In the genomic region with DNA sequence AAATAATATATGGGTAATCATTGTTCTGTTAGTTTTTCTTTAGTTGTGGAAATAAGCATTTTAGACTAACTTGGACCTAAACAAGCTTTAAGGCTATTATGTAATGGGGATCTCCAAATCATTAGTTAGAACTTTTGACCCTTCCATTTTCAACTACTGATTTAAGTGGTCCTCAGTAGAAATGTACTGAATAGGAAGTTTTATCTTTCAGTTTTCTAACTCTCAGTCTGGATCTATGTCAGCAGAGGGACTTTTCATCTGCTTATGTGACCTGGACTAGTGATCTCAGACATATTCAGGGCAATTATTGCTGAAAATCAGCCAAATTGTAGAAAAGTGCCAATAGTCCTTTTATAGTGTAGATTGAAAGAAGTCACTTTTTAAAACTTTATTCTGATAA, we compare ENCODE assay signal across 16 cellular contexts. TPM values are rescaled to one million over a fixed set of nuclear protein-coding genes. Genes with fewer than 3 reads are reported as not detected.
DNase-seq lines count a peak whose midpoint lies in the region; ATAC-seq and TF ChIP-seq lines count a peak whose summit lies in the region.
"Had no signal": no experiment of that assay in that cellular context is flagged by ENCODE, and none has a peak within 500 bp of the region (broad histone marks: within the 10 kb centered on the region; RNA-seq: fewer than 3 reads in every experiment).

No MANE protein-coding gene starts in this region.

- no peaks in the 10 kb centered on the region for H3K27me3 ChIP-seq in ascending aorta
- H3K27me3 ChIP-seq: neutrophil, SJSA1, upper lobe of left lung had no signal

- peak overlapping the region; percentile 65 to 76 for H3K27ac ChIP-seq in ascending aorta
- H3K27ac ChIP-seq: KMS-11, neutrophil, SJSA1 had no signal

- peaks cover 0 to 10% of the 10 kb centered on the region in 2 donors for H3K4me1 ChIP-seq in ascending aorta
- H3K4me1 ChIP-seq: SJSA1 had no signal

- ATAC-seq in GM18508 (IDR thresholded peaks at IDR 0.05; ENCODE audit: insufficient read depth, unreplicated experiment), result peak; percentile 71
- ATAC-seq in GM21360 (IDR thresholded peaks at IDR 0.05; ENCODE audit: unreplicated experiment), result peak; percentile 57
- ATAC-seq in HG03025 (IDR thresholded peaks at IDR 0.05; ENCODE audit: low FRiP score, unreplicated experiment), result peak; percentile 59
- ATAC-seq in activated naive CD8-positive, alpha-beta T cell treated with anti-CD3 and anti-CD28 coated beads, Interleukin-2, amount 50 U/mL, for 24 hours, result no peak

- DNase-seq in ascending aorta (ENCODE audit: low spot score in 2 of 2) (no peak), NCI-H1105 treated with DMSO at 0.1 percent for 48 hours (lab: John Stamatoyannopoulos, UW) (no peak), HuH-7 (ENCODE audit: low spot score) (no peak), NOMO-1 treated with DMSO at 0.1 percent for 48 hours (lab: John Stamatoyannopoulos, UW; ENCODE audit: unreplicated experiment) (no peak)
- DNase-seq in activated naive CD8-positive, alpha-beta T cell treated with anti-CD3 and anti-CD28 coated beads, Interleukin-2, amount 50 U/mL, for 24 hours, result no peak
- DNase-seq: activated CD8-positive, alpha-beta memory T cell treated with anti-CD3 and anti-CD28 coated beads for 24 hours; islet precursor cell; NCI-H446; stimulated activated CD4-positive, alpha-beta T cell treated with anti-CD3 and anti-CD28 coated beads, Interleukin-4, amount 100 ng/mL, for 1 hour; upper lobe of left lung had no signal

- H3K4me1 Mint-ChIP-seq in activated naive CD8-positive, alpha-beta T cell treated with anti-CD3 and anti-CD28 coated beads, Interleukin-2, amount 50 U/mL, for 24 hours, result peaks cover 15% of the 10 kb centered on the region

- H3K9me3 ChIP-seq in ascending aorta, result no peaks in the 10 kb centered on the region
- H3K9me3 ChIP-seq: neutrophil, SJSA1, upper lobe of left lung had no signal

- H3K27me3 Mint-ChIP-seq in activated naive CD8-positive, alpha-beta T cell treated with anti-CD3 and anti-CD28 coated beads, Interleukin-2, amount 50 U/mL, for 24 hours, result no peaks in the 10 kb centered on the region

- H3K4me3 ChIP-seq in ascending aorta, result no peak overlapping the region
- H3K4me3 ChIP-seq: SJSA1, upper lobe of left lung had no signal

- no peak overlapping the region for H3K4me3 Mint-ChIP-seq in activated naive CD8-positive, alpha-beta T cell treated with anti-CD3 and anti-CD28 coated beads, Interleukin-2, amount 50 U/mL, for 24 hours

- H3K27ac Mint-ChIP-seq in activated naive CD8-positive, alpha-beta T cell treated with anti-CD3 and anti-CD28 coated beads, Interleukin-2, amount 50 U/mL, for 24 hours, result no peak overlapping the region

- TF ChIP-seq CTCF in ascending aorta (IDR thresholded peaks at IDR 0.05), result no peak

- H3K36me3 Mint-ChIP-seq in activated naive CD8-positive, alpha-beta T cell treated with anti-CD3 and anti-CD28 coated beads, Interleukin-2, amount 50 U/mL, for 24 hours (ENCODE audit: low read depth), result peaks cover 50% of the 10 kb centered on the region

- H3K9me3 Mint-ChIP-seq in activated naive CD8-positive, alpha-beta T cell treated with anti-CD3 and anti-CD28 coated beads, Interleukin-2, amount 50 U/mL, for 24 hours, result no peaks in the 10 kb centered on the region

- intact Hi-C loops in ascending aorta (cut with DNase I), result no loop called here

- H3K36me3 ChIP-seq in ascending aorta, result peaks cover 33 to 49% of the 10 kb centered on the region in 2 donors

RNA-seq across cellular contexts. Expression of a gene that starts 56.0 kb away (rescaled TPM):
- total RNA-seq in ascending aorta, result 7.0 TPM

RNA-seq across cellular contexts. Expression of a gene that starts 56.2 kb away (rescaled TPM):
- 11.4 TPM for total RNA-seq in ascending aorta
